Comparison of ENCODE assay signal across 8 cellular contexts in the genomic region with DNA sequence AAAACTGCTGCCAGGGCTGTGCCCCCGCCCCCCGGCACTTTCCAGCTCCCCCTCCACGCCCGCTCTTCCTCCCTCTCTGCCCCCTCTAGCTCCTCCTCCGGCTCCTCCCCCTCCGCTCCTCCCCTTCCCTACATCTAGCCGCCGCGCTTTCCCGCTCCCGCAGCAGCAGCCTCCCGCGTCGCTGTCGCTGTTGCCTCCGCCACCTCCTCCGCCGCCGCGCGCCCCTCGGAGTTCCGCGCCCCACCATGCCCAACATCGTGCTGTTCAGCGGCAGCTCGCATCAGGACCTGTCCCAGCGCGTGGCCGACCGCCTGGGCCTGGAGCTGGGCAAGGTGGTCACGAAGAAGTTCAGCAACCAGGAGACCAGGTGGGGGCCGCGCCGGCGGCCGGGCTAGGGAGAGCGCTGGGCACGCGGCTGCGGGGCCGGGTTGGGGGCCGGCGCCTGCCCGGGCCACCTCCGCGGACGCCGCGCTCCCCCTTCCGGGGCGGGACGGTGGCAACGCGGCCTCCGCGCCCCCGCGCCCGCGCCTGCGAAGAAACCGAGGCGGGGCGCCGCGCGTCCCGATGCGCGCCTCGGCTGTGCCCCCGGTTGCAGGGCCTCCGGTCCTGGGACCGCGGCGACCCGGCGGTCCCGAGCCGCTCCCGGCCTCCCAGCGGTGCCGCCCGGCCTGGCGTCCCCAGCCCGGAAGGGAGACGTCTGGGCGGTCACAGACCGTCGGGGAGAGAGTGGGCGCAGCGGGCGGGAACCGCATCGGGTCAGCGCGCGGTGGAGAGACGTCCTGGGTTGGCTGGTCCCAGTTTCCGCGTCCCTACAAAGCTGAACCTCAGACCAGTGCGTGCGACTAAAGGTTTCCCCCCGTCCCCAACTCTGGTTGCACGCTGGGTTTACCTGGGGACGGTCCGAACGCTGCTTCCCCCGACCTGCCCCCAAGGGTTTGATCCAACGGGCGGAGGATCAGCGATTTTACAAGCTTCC. TPM values are rescaled to one million over a fixed set of nuclear protein-coding genes. Genes with fewer than 3 reads are reported as not detected.
DNase-seq lines count a peak whose midpoint lies in the region; ATAC-seq, FAIRE-seq and TF ChIP-seq lines count a peak whose summit lies in the region.

A gene (plus strand): TSS at position 160 of the 976 bp plus-strand sequence. CDS start 86 bp downstream, at position 246.

- POLR2A ChIA-PET in A549 (lab: Yijun Ruan, JAX): interaction anchor here (0.7 kb wide), 1 partner anchor 12 kb away, joined by 5 read pairs; no protein-coding TSS in a partner anchor

- H3K27me3 ChIP-seq in muscle layer of duodenum (ENCODE audit: low read depth, low read length): no peaks in the 10 kb centered on the region

- ATAC-seq in A549: peak; percentile 95 to 96
- ATAC-seq in GM18909 (IDR thresholded peaks at IDR 0.05; ENCODE audit: poor library complexity, unreplicated experiment): peak; percentile 78
- peak; percentile 78 for ATAC-seq in HG03175 (IDR thresholded peaks at IDR 0.05; ENCODE audit: unreplicated experiment)

- H3K4me2 ChIP-seq in A549: peak within 1 kb of the TSS; percentile 86

- no peak for TF ChIP-seq RAD21 in A549 (conservative IDR thresholded peaks at IDR 0.05 in 1 of 2, IDR thresholded peaks at IDR 0.05 in 1 of 2)

- CTCF ChIA-PET in A549 (lab: Yijun Ruan, JAX): interaction anchor here (0.6 to 1.2 kb wide), 7 partner anchors 10 to 855 kb away, joined by 3 to 4 read pairs (median 3); no protein-coding TSS in a partner anchor

- TF ChIP-seq CTCF in A549 (IDR thresholded peaks at IDR 0.05): no peak
- TF ChIP-seq CTCF in epithelial cell of proximal tubule (conservative IDR thresholded peaks at IDR 0.05; ENCODE audit: low read depth, low read length): no peak

- DNase-seq in A549 (ENCODE audit: low read depth in 1 of 2, low spot score in 1 of 2) (peak; percentile 64 to 76), NOMO-1 (lab: John Stamatoyannopoulos, UW; ENCODE audit: unreplicated experiment in 2 of 2) (peak; percentile 23 to 39), epithelial cell of proximal tubule (ENCODE audit: low read depth) (no peak)
- DNase-seq in activated CD8-positive, alpha-beta memory T cell treated with anti-CD3 and anti-CD28 coated beads, Interleukin-2, amount 50 U/mL, for 4 hours: peak; percentile 75
- peak; percentile 46 for DNase-seq in stimulated activated CD8-positive, alpha-beta memory T cell treated with anti-CD3 and anti-CD28 coated beads, Interleukin-7, amount 100 ng/mL, for 24 hours (ENCODE audit: low read depth)

- FAIRE-seq in A549 (lab: Jason Lieb, UNC): no peak

- H3K4me3 ChIP-seq in A549 (peak within 1 kb of the TSS; percentile 81), epithelial cell of proximal tubule (ENCODE audit: low read depth, low read length) (peak within 1 kb of the TSS; percentile 69), muscle layer of duodenum (ENCODE audit: low read depth in 1 of 2, low read length in 2 of 2) (peak within 1 kb of the TSS; percentile 59 to 66)

- H3K4me1 ChIP-seq in A549 (peaks cover 6% of the 10 kb centered on the region; the same call in 1 of the 3 replicates), muscle layer of duodenum (ENCODE audit: control insufficient read depth in 1 of 2, insufficient read depth in 2 of 2, low read length in 2 of 2) (peaks cover 0 to 7% of the 10 kb centered on the region in 2 donors)

- H3K36me3 ChIP-seq in muscle layer of duodenum (ENCODE audit: control insufficient read depth in 1 of 2, insufficient read depth in 2 of 2, low read length in 2 of 2): no peaks in the 10 kb centered on the region

- TF ChIP-seq EP300 in A549 (IDR thresholded peaks at IDR 0.05): no peak

- H3K27ac ChIP-seq in A549: peak within 1 kb of the TSS; percentile 80 to 99
- H3K27ac ChIP-seq in muscle layer of duodenum (ENCODE audit: low read length): no peak within 1 kb of the TSS

- H3K9me3 ChIP-seq in A549: no peaks in the 10 kb centered on the region; the same call in 2 of the 3 replicates
- H3K9me3 ChIP-seq in muscle layer of duodenum (ENCODE audit: control insufficient read depth in 1 of 2, low read length in 2 of 2): no peaks in the 10 kb centered on the region

- TF ChIP-seq POLR2A in A549 (IDR thresholded peaks at IDR 0.05; ENCODE audit: low read length): peak; percentile 76

- no CpG with 5 or more reads among the region's 113 CpGs for WGBS in A549 (ENCODE audit: missing lambda C conversion rate)

TF ChIP-seq in A549, 52 proteins besides CTCF, POLR2A, EP300 and RAD21:
- TF ChIP-seq KDM5A (IDR thresholded peaks at IDR 0.05) (no peak), EHF (CRISPR knock-in tag; IDR thresholded peaks at IDR 0.05) (no peak), RFX5 (IDR thresholded peaks at IDR 0.05) (no peak)
- TF ChIP-seq, protein P1, sequence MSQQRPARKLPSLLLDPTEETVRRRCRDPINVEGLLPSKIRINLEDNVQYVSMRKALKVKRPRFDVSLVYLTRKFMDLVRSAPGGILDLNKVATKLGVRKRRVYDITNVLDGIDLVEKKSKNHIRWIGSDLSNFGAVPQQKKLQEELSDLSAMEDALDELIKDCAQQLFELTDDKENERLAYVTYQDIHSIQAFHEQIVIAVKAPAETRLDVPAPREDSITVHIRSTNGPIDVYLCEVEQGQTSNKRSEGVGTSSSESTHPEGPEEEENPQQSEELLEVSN (IDR thresholded peaks at IDR 0.05; ENCODE audit: borderline replicate concordance, low read depth): peak; percentile 85
- TF ChIP-seq, protein P2, sequence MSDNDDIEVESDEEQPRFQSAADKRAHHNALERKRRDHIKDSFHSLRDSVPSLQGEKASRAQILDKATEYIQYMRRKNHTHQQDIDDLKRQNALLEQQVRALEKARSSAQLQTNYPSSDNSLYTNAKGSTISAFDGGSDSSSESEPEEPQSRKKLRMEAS (IDR thresholded peaks at IDR 0.05): peak; percentile 76
- TF ChIP-seq, protein P3, sequence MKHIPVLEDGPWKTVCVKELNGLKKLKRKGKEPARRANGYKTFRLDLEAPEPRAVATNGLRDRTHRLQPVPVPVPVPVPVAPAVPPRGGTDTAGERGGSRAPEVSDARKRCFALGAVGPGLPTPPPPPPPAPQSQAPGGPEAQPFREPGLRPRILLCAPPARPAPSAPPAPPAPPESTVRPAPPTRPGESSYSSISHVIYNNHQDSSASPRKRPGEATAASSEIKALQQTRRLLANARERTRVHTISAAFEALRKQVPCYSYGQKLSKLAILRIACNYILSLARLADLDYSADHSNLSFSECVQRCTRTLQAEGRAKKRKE (CRISPR knock-in tag; IDR thresholded peaks at IDR 0.05; ENCODE audit: low read depth): no peak

RNA-seq across cellular contexts. Expression of the gene that starts here (rescaled TPM):
- polyA plus RNA-seq in A549 (2011; rRNA removed) (36.4 and 40.3 TPM in 2 replicates), A549 (2017; fragmentation: RNase III; extraction: RNeasy Plus Mini Kit Qiagen cat#74134 plus additional on column Dnase treatment) (49.6 to 51.8 TPM (median 49.9 TPM) in 3 replicates)
- polyA plus RNA-seq in A549 (2012; cell fraction: cytosol; rRNA removed): 39.5 and 47.8 TPM in 2 replicates
- polyA plus RNA-seq in A549 (2012; cell fraction: nucleus; rRNA removed): 40.5 and 54.2 TPM in 2 replicates
- polyA minus RNA-seq in A549 (2011; rRNA and poly(A)+ RNA removed): 56.8 and 73.7 TPM in 2 replicates
- 54.0 and 73.8 TPM in 2 replicates for total RNA-seq in epithelial cell of proximal tubule
